ENCODE assay signal across 8 cellular contexts in the genomic region with DNA sequence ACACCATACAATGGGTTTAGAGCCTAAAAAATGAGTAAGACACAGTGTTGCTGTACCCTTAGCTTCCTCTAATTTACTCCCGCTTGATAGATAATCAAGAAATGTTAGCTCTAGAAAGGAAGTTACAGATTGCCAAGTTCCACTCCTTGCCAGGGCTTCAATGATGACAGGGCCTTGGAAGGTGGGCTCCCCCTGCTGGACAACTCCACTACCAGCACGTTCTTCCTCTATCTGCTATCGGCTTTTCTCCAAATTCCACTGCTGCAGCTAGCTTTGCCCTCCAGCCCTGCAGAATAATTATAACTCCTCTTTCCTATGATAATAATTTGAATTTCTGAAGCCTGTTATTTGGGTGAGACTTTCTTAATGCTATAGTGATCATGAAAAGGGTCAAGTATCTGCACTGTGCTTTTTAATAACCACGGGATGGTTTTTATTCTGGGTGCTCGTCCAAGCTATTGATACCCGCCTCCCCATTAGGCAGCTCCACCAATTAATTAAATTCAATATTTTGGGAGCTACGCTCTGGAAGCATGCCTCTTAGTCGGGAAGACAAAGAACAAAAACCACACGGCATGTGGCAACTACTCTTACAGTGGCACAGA. TPM values are rescaled to one million over a fixed set of nuclear protein-coding genes. Genes with fewer than 3 reads are reported as not detected.
DNase-seq lines count a peak whose midpoint lies in the region; TF ChIP-seq lines count a peak whose summit lies in the region.

No MANE protein-coding gene starts in this region.

- H3K27ac Mint-ChIP-seq in CD14-positive monocyte = no peak overlapping the region

- DNase-seq in CD14-positive monocyte (ENCODE audit: low spot score) = no peak
- peak; percentile 43 for DNase-seq in HFF-Myc (ENCODE audit: extremely low read depth, low read depth)
- peak; percentile 83 for DNase-seq in OCI-M1 (lab: John Stamatoyannopoulos, UW)
- DNase-seq in activated T-cell treated with anti-CD3 and anti-CD28 coated beads, Interleukin-2, amount 50 U/mL, for 48 hours = peak; percentile 55 to 66
- DNase-seq in fibroblast of the aortic adventitia (ENCODE audit: low read depth) = peak; percentile 80
- DNase-seq in osteoblast (ENCODE audit: insufficient read length, low spot score, missing footprints) = peak; percentile 95
- peak; percentile 74 to 81 for DNase-seq in tibial artery
- no peak for DNase-seq in NCI-H2081 (lab: John Stamatoyannopoulos, UW)

- H2AFZ ChIP-seq in osteoblast (ENCODE audit: low read length) = no peak overlapping the region

- H3K36me3 ChIP-seq in osteoblast (ENCODE audit: insufficient read depth, low read length) = no peaks in the 10 kb centered on the region
- H3K36me3 ChIP-seq in tibial artery = no peaks in the 10 kb centered on the region

- intact Hi-C loops in CD14-positive monocyte (cut with micrococcal nuclease) (no loop called here), tibial artery (cut with DNase I; ENCODE audit: low total_unique reads) (no loop called here)

- H3K4me3 ChIP-seq in HFF-Myc (replicated peaks; ENCODE audit: low read depth, low read length) (no peak overlapping the region), fibroblast of the aortic adventitia (ENCODE audit: low read depth, low read length) (no peak overlapping the region), osteoblast (ENCODE audit: insufficient read depth, low read length) (no peak overlapping the region), tibial artery (no peak overlapping the region)

- no peaks in the 10 kb centered on the region for H3K4me1 ChIP-seq in osteoblast (ENCODE audit: insufficient read depth, low read length)
- no peaks in the 10 kb centered on the region for H3K4me1 ChIP-seq in tibial artery

- no peak overlapping the region for H3K27ac ChIP-seq in osteoblast (ENCODE audit: low read depth, low read length)
- H3K27ac ChIP-seq in tibial artery = no peak overlapping the region

- H3K79me2 ChIP-seq in osteoblast (ENCODE audit: insufficient read depth, low read length) = no peaks in the 10 kb centered on the region

- no peaks in the 10 kb centered on the region for H3K9me3 ChIP-seq in osteoblast (ENCODE audit: low read depth, low read length)
- no peaks in the 10 kb centered on the region for H3K9me3 ChIP-seq in tibial artery

- no peak overlapping the region for H3K4me2 ChIP-seq in osteoblast (ENCODE audit: insufficient read depth, low read length)

- peaks cover 2% of the 10 kb centered on the region for H3K4me1 Mint-ChIP-seq in CD14-positive monocyte

- H3K4me3 Mint-ChIP-seq in CD14-positive monocyte = no peak overlapping the region

- peaks cover 0 to 3% (median 0%) of the 10 kb centered on the region in 7 donors for H3K9me3 Mint-ChIP-seq in CD14-positive monocyte

- TF ChIP-seq CTCF in CD14-positive monocyte (IDR thresholded peaks at IDR 0.05) (peak; percentile 92), HFF-Myc (IDR thresholded peaks at IDR 0.05; ENCODE audit: low read depth, low read length, missing control alignments) (peak; percentile 97), fibroblast of the aortic adventitia (IDR thresholded peaks at IDR 0.05; ENCODE audit: insufficient read depth, low read length) (peak; percentile 97), osteoblast (IDR thresholded peaks at IDR 0.05; ENCODE audit: extremely low read depth, low read depth, low read length) (peak; percentile 96), tibial artery (IDR thresholded peaks at IDR 0.05) (peak; percentile 68 to 87)

- H4K20me1 ChIP-seq in osteoblast (ENCODE audit: insufficient read depth, low read length) = no peaks in the 10 kb centered on the region

- H3K27me3 ChIP-seq in osteoblast (ENCODE audit: insufficient read depth, low read length) = peaks cover 11% of the 10 kb centered on the region
- H3K27me3 ChIP-seq in tibial artery = peaks cover 0 to 13% of the 10 kb centered on the region in 2 donors

- no peaks in the 10 kb centered on the region for H3K36me3 Mint-ChIP-seq in CD14-positive monocyte

- H3K27me3 Mint-ChIP-seq in CD14-positive monocyte (ENCODE audit: low read depth in 3 of 3) = peaks cover 17 to 32% (median 25%) of the 10 kb centered on the region in 3 donors

RNA-seq across cellular contexts. Expression of gene SYN3, which starts 9.0 kb away (rescaled TPM):
- not detected for polyA plus RNA-seq in CD14-positive monocyte
- 0.18 TPM in 1 of 2 replicates, not detected in the other for total RNA-seq in fibroblast of the aortic adventitia (ENCODE audit: low replicate concordance)
- not detected in 2 replicates for total RNA-seq in osteoblast

Comparison
In these comparisons a context has a peak if more than half of its experiments do, and no peak if none do; other contexts are left out.
1. DNase-seq: peak in HFF-Myc (single experiment), OCI-M1 (single experiment), activated T-cell treated with anti-CD3 and anti-CD28 coated beads, Interleukin-2, amount 50 U/mL, for 48 hours (2 of 2), fibroblast of the aortic adventitia (single experiment), osteoblast (single experiment) and tibial artery (2 of 2); none in CD14-positive monocyte (single experiment) and NCI-H2081 (0 of 2).
2. Peak in every context shown above with its lines, with median percentiles within 50 percentile points of each other: CTCF ChIP-seq.